ENCODE assay signal across 1 cellular context in the genomic region with DNA sequence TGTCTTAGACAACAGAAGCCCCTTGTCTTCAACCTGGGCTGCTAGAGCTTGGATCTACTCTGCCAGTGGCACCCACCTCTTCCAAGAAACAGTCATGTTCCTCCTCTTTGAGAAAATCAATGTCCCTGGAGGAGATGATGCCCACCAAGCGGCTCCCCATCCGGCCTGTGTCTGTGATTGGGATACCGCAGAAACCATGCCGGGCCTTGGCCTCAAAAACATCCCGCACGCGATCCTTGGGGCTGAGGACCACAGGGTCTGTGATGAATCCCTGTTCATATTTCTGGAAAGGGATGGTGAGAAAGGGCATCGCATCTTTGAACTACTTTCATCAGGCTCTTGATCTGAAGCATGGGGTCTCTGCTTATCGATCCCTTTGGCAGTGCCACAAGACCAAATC.
TF ChIP-seq lines count a peak whose summit lies in the region.

No MANE protein-coding gene starts in this region.

TF ChIP-seq in neural cell, 6 proteins besides CTCF, POLR2A, EP300 and RAD21 (continued from another document):
- no peak for TF ChIP-seq SMC3 (conservative IDR thresholded peaks at IDR 0.05; ENCODE audit: poor library complexity)
TF ChIP-seq in neural cell: peak in this region for 0.
